ENCODE assay signal across 7 cellular contexts in genomic region chr19:58450836-58451357, GRCh38. TPM values are rescaled to one million over a fixed set of nuclear protein-coding genes. Genes with fewer than 3 reads are reported as not detected.
DNase-seq lines count a peak whose midpoint lies in the region; ATAC-seq and TF ChIP-seq lines count a peak whose summit lies in the region.

No MANE protein-coding gene starts in this region.

- peaks cover 14% of the 10 kb centered on the region for H3K9me3 Mint-ChIP-seq in activated naive CD8-positive, alpha-beta T cell treated with anti-CD3 and anti-CD28 coated beads, Interleukin-2, amount 50 U/mL, for 24 hours

- intact Hi-C loops in left lung (cut with DNase I): no loop called here

- H3K36me3 Mint-ChIP-seq in activated naive CD8-positive, alpha-beta T cell treated with anti-CD3 and anti-CD28 coated beads, Interleukin-2, amount 50 U/mL, for 24 hours (ENCODE audit: low read depth): peaks cover 18% of the 10 kb centered on the region

- peak overlapping the region; percentile 83 for H3K4me3 Mint-ChIP-seq in activated naive CD8-positive, alpha-beta T cell treated with anti-CD3 and anti-CD28 coated beads, Interleukin-2, amount 50 U/mL, for 24 hours

- H3K27ac Mint-ChIP-seq in activated naive CD8-positive, alpha-beta T cell treated with anti-CD3 and anti-CD28 coated beads, Interleukin-2, amount 50 U/mL, for 24 hours: no peak overlapping the region

- WGBS in thymus: 14% methylated on average over 11 of the region's 11 CpGs

- H3K36me3 ChIP-seq in left lung (peaks cover 0 to 22% of the 10 kb centered on the region in 2 donors), thymus (ENCODE audit: control insufficient read depth, insufficient read depth) (peaks cover 22% of the 10 kb centered on the region)

- DNase-seq in activated naive CD8-positive, alpha-beta T cell treated with anti-CD3 and anti-CD28 coated beads, Interleukin-2, amount 50 U/mL, for 24 hours: no peak
- no peak for DNase-seq in left lung

- peaks cover 15% of the 10 kb centered on the region for H3K27me3 Mint-ChIP-seq in activated naive CD8-positive, alpha-beta T cell treated with anti-CD3 and anti-CD28 coated beads, Interleukin-2, amount 50 U/mL, for 24 hours

- ATAC-seq in GM18873 (IDR thresholded peaks at IDR 0.05; ENCODE audit: low FRiP score, unreplicated experiment) (peak; percentile 9), HG03175 (IDR thresholded peaks at IDR 0.05; ENCODE audit: unreplicated experiment) (peak; percentile 17), left lung (peak; percentile 57), GM21825 (IDR thresholded peaks at IDR 0.05; ENCODE audit: unreplicated experiment) (no peak), HG03039 (IDR thresholded peaks at IDR 0.05; ENCODE audit: unreplicated experiment) (no peak)
- ATAC-seq in activated naive CD8-positive, alpha-beta T cell treated with anti-CD3 and anti-CD28 coated beads, Interleukin-2, amount 50 U/mL, for 24 hours: peak; percentile 1

- peaks cover 23% of the 10 kb centered on the region for H3K4me1 Mint-ChIP-seq in activated naive CD8-positive, alpha-beta T cell treated with anti-CD3 and anti-CD28 coated beads, Interleukin-2, amount 50 U/mL, for 24 hours

- H3K27me3 ChIP-seq in left lung: peaks cover 0 to 19% of the 10 kb centered on the region in 2 donors
- H3K27me3 ChIP-seq in thymus (ENCODE audit: control insufficient read depth, insufficient read depth): peaks cover 5% of the 10 kb centered on the region

- H3K4me3 ChIP-seq in left lung: peak overlapping the region; percentile 94 to 99
- peak overlapping the region; percentile 92 for H3K4me3 ChIP-seq in thymus (ENCODE audit: low read length)

- TF ChIP-seq CTCF in left lung (IDR thresholded peaks at IDR 0.05): no peak

- peaks cover 0 to 11% of the 10 kb centered on the region in 2 donors for H3K4me1 ChIP-seq in left lung
- H3K4me1 ChIP-seq in thymus (ENCODE audit: control insufficient read depth, insufficient read depth, low read length): no peaks in the 10 kb centered on the region

- H3K27ac ChIP-seq in left lung (peak overlapping the region in 1 of 2 donors; percentile 53), thymus (ENCODE audit: low read depth) (no peak overlapping the region)

- H3K9me3 ChIP-seq in left lung (peaks cover 0 to 16% of the 10 kb centered on the region in 2 donors), thymus (ENCODE audit: control insufficient read depth) (peaks cover 4% of the 10 kb centered on the region)

RNA-seq across cellular contexts. Expression of gene ZNF324B, which starts 0.5 kb away (rescaled TPM):
- 1 to 10 TPM; 5.2 to 7.0 TPM for total RNA-seq in left lung
- 3.1 TPM for polyA plus RNA-seq in thymus

RNA-seq across cellular contexts. Expression of gene ZNF132, which starts 10.9 kb away (rescaled TPM):
- total RNA-seq in left lung: 1 to 10 TPM; 6.2 to 7.1 TPM
- polyA plus RNA-seq in thymus: 1.6 TPM

RNA-seq across cellular contexts. Expression of gene ZNF324, which starts 16.0 kb away (rescaled TPM):
- 1 to 10 TPM; 7.1 to 9.5 TPM for total RNA-seq in left lung
- 5.6 TPM for polyA plus RNA-seq in thymus

RNA-seq across cellular contexts. Expression of gene ZNF446, which starts 25.3 kb away (rescaled TPM):
- total RNA-seq in left lung: 1 to 10 TPM; 6.2 to 6.6 TPM
- 13.5 TPM for polyA plus RNA-seq in thymus

RNA-seq across cellular contexts. Expression of gene ZNF584, which starts 42.4 kb away (rescaled TPM):
- total RNA-seq in left lung: 10 to 100 TPM in 1 of 2 donors, 1 to 10 TPM in 1; 7.4 to 12.7 TPM
- 5.2 TPM for polyA plus RNA-seq in thymus

Comparison
In these comparisons a context has a peak if more than half of its experiments do, and no peak if none do; other contexts are left out.
1. ATAC-seq: peak in GM18873 (single experiment), HG03175 (single experiment), activated naive CD8-positive, alpha-beta T cell treated with anti-CD3 and anti-CD28 coated beads, Interleukin-2, amount 50 U/mL, for 24 hours (single experiment) and left lung (single experiment); none in GM21825 (single experiment) and HG03039 (single experiment).